In genomic region chr11:34809191-34810106, GRCh38 we compare ENCODE assay signal across 1 cellular context.
TF ChIP-seq lines count a peak whose summit lies in the region.

No MANE protein-coding gene starts in this region.

TF ChIP-seq in K562, 482 proteins besides CTCF, POLR2A, EP300 and RAD21 (continued from another document and continues in another):
- TF ChIP-seq CTCFL (IDR thresholded peaks at IDR 0.05; ENCODE audit: borderline replicate concordance, insufficient read depth, low read depth, low read length, poor library complexity, severe bottlenecking) (no peak), MECOM (CRISPR knock-in tag; IDR thresholded peaks at IDR 0.05) (peak; percentile 80), CBX5 (IDR thresholded peaks at IDR 0.05; ENCODE audit: borderline replicate concordance, low read depth) (no peak), NFE2 (IDR thresholded peaks at IDR 0.05; ENCODE audit: low read depth) (peak; percentile 54), ZNF395 (CRISPR knock-in tag; IDR thresholded peaks at IDR 0.05) (peak; percentile 89), ZNF766 (CRISPR knock-in tag; conservative IDR thresholded peaks at IDR 0.05) (peak; percentile 79), RBM14 (IDR thresholded peaks at IDR 0.05; ENCODE audit: borderline replicate concordance, insufficient read depth, low read depth, low read length) (no peak), CHD2 (IDR thresholded peaks at IDR 0.05; ENCODE audit: low read depth, low read length) (no peak), POLR3G (IDR thresholded peaks at IDR 0.05; ENCODE audit: extremely low read depth, insufficient read length, insufficient replicate concordance) (no peak), POLR2H (tag; IDR thresholded peaks at IDR 0.05; ENCODE audit: low read depth) (peak; percentile 59), TOE1 (IDR thresholded peaks at IDR 0.05; ENCODE audit: borderline replicate concordance) (no peak), TOE1 (CRISPR knock-in tag; IDR thresholded peaks at IDR 0.05; ENCODE audit: borderline replicate concordance, low read depth) (no peak), DACH1 (IDR thresholded peaks at IDR 0.05; ENCODE audit: partially characterized antibody) (peak; percentile 63), TEAD2 (tag; IDR thresholded peaks at IDR 0.05) (no peak), WHSC1 (IDR thresholded peaks at IDR 0.05; ENCODE audit: low read length) (no peak), EZH2 (IDR thresholded peaks at IDR 0.05; ENCODE audit: borderline replicate concordance, low read depth, low read length) (no peak), MCM3 (IDR thresholded peaks at IDR 0.05) (no peak), TSHZ1 (CRISPR knock-in tag; IDR thresholded peaks at IDR 0.05) (peak; percentile 46; the same call in 1 of the 2 replicates), NFIC (IDR thresholded peaks at IDR 0.05) (peak; percentile 44; the same call in 1 of the 2 replicates), NUFIP1 (IDR thresholded peaks at IDR 0.05; ENCODE audit: partially characterized antibody) (no peak), ZNF551 (CRISPR knock-in tag; IDR thresholded peaks at IDR 0.05) (no peak), ZNF263 (CRISPR knock-in tag; IDR thresholded peaks at IDR 0.05; ENCODE audit: borderline replicate concordance) (no peak), ZBTB2 (IDR thresholded peaks at IDR 0.05) (no peak), ZNF282 (CRISPR knock-in tag; IDR thresholded peaks at IDR 0.05) (no peak), TFAM (CRISPR knock-in tag; conservative IDR thresholded peaks at IDR 0.05) (no peak), SMAD2 (IDR thresholded peaks at IDR 0.05; ENCODE audit: low read depth, low read length) (no peak), RNF219 (CRISPR knock-in tag; IDR thresholded peaks at IDR 0.05) (no peak), TRIM28 (IDR thresholded peaks at IDR 0.05) (0 out of 2 replicates have a peak, but pooled peaks have one; percentile 34), CHAMP1 (IDR thresholded peaks at IDR 0.05) (peak; percentile 71), KAT2B (IDR thresholded peaks at IDR 0.05; ENCODE audit: low read depth, low read length) (no peak), CREB5 (CRISPR knock-in tag; IDR thresholded peaks at IDR 0.05) (no peak), GABPA (tag; conservative IDR thresholded peaks at IDR 0.05; ENCODE audit: low read depth) (peak; percentile 72), USF1 (CRISPR knock-in tag; IDR thresholded peaks at IDR 0.05) (no peak), ZNF133 (CRISPR knock-in tag; IDR thresholded peaks at IDR 0.05) (no peak), RBM34 (IDR thresholded peaks at IDR 0.05; ENCODE audit: borderline replicate concordance, insufficient read depth, low read length) (no peak), ATF6 (CRISPR knock-in tag; IDR thresholded peaks at IDR 0.05) (no peak), ELF1 (tag; IDR thresholded peaks at IDR 0.05) (peak; percentile 67), ETS2 (tag; IDR thresholded peaks at IDR 0.05; ENCODE audit: borderline replicate concordance, poor library complexity, severe bottlenecking) (peak; percentile 27), HDAC1 (IDR thresholded peaks at IDR 0.05) (no peak), PHB (CRISPR knock-in tag; IDR thresholded peaks at IDR 0.05) (no peak)
- TF ChIP-seq, protein P1, sequence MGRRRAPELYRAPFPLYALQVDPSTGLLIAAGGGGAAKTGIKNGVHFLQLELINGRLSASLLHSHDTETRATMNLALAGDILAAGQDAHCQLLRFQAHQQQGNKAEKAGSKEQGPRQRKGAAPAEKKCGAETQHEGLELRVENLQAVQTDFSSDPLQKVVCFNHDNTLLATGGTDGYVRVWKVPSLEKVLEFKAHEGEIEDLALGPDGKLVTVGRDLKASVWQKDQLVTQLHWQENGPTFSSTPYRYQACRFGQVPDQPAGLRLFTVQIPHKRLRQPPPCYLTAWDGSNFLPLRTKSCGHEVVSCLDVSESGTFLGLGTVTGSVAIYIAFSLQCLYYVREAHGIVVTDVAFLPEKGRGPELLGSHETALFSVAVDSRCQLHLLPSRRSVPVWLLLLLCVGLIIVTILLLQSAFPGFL (CRISPR knock-in tag; IDR thresholded peaks at IDR 0.05) = no peak
- TF ChIP-seq, protein P2, sequence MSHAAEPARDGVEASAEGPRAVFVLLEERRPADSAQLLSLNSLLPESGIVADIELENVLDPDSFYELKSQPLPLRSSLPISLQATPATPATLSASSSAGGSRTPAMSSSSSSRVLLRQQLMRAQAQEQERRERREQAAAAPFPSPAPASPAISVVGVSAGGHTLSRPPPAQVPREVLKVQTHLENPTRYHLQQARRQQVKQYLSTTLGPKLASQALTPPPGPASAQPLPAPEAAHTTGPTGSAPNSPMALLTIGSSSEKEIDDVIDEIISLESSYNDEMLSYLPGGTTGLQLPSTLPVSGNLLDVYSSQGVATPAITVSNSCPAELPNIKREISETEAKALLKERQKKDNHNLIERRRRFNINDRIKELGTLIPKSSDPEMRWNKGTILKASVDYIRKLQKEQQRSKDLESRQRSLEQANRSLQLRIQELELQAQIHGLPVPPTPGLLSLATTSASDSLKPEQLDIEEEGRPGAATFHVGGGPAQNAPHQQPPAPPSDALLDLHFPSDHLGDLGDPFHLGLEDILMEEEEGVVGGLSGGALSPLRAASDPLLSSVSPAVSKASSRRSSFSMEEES (CRISPR knock-in tag; IDR thresholded peaks at IDR 0.05) = no peak
